Comparison of ENCODE assay signal across 40 cellular contexts in genomic region chr2:27109083-27109482, GRCh38. TPM values are rescaled to one million over a fixed set of nuclear protein-coding genes. Genes with fewer than 3 reads are reported as not detected.
"Had no signal": no experiment of that assay in that cellular context is flagged by ENCODE, and none has a peak within 500 bp of the region (broad histone marks: within the 10 kb centered on the region; RNA-seq: fewer than 3 reads in every experiment).

No MANE protein-coding gene starts in this region.

- H3K36me3 ChIP-seq: MG63 had no signal

- DNase-seq: Kasumi-1, MG63, MM.1S, MV-4-11, NCI-H1048, NCI-H1092, NCI-H1092 treated with DMSO at 0.1 percent for 48 hours, NCI-H1105, NCI-H1105 treated with DMSO at 0.1 percent for 48 hours, NCI-H1417, NCI-H1417 treated with DMSO at 0.1 percent for 48 hours, NCI-H1436, NCI-H1436 treated with DMSO at 0.1 percent for 48 hours, NCI-H146, NCI-H1694, NCI-H1694 treated with DMSO at 0.1 percent for 48 hours, NCI-H187, NCI-H187 treated with DMSO at 0.1 percent for 48 hours, NCI-H1930, NCI-H2029, NCI-H2029 treated with DMSO at 0.1 percent for 48 hours, NCI-H2081, NCI-H2081 treated with DMSO at 0.1 percent for 48 hours, NCI-H2107, NCI-H2171, NCI-H2171 treated with DMSO at 0.1 percent for 48 hours, NCI-H2227 treated with DMSO at 0.1 percent for 48 hours, NCI-H226, NCI-H345, NCI-H446, NCI-H446 treated with DMSO at 0.1 percent for 48 hours, NCI-H510A, NCI-H510A treated with DMSO at 0.1 percent for 48 hours, NCI-H524, NCI-H524 treated with DMSO at 0.1 percent for 48 hours, NCI-H526 had no signal

- H3K4me3 ChIP-seq: MG63 had no signal

- H3K9me3 ChIP-seq: MG63 had no signal

- H3K27me3 ChIP-seq: MG63 had no signal

RNA-seq across cellular contexts. Expression of gene ABHD1, which starts 14.5 kb away (rescaled TPM):
- total RNA-seq: MCF 10A had no signal

RNA-seq across cellular contexts. Expression of gene PRR30, which starts 30.1 kb away (rescaled TPM):
- total RNA-seq: LHCN-M2, M059J, MCF 10A, NCI-H460 had no signal
